9 cellular contexts compared by ENCODE assay signal in genomic region chr10:70575874-70576802, GRCh38. TPM values are rescaled to one million over a fixed set of nuclear protein-coding genes. Genes with fewer than 3 reads are reported as not detected.
DNase-seq lines count a peak whose midpoint lies in the region; ATAC-seq, FAIRE-seq and TF ChIP-seq lines count a peak whose summit lies in the region.
"Had no signal": no experiment of that assay in that cellular context is flagged by ENCODE, and none has a peak within 500 bp of the region (broad histone marks: within the 10 kb centered on the region; RNA-seq: fewer than 3 reads in every experiment).

No MANE protein-coding gene starts in this region.

- in situ Hi-C loops in G401 (cut with HindIII; ENCODE audit: low sequenced_read_pairs), result no loop called here

- ATAC-seq in HG02610 (IDR thresholded peaks at IDR 0.05; ENCODE audit: unreplicated experiment), result peak; percentile 35
- peak; percentile 50 to 75 (median 66) for ATAC-seq in right lobe of liver

- TF ChIP-seq POLR2A in GM12891 (IDR thresholded peaks at IDR 0.05; ENCODE audit: low read depth, low read length) (no peak), NB4 (IDR thresholded peaks at IDR 0.05; ENCODE audit: extremely low read depth, insufficient read length) (no peak), right lobe of liver (IDR thresholded peaks at IDR 0.05) (no peak)

- no peaks in the 10 kb centered on the region for H3K9me3 ChIP-seq in right lobe of liver

- intact Hi-C loops in right lobe of liver (cut with DNase I), result no loop called here

- DNase-seq in AG08395 (ENCODE audit: low spot score) (peak; percentile 45), GM12891 (ENCODE audit: insufficient read length, low spot score) (no peak), NB4 (ENCODE audit: low read depth) (peak; percentile 98), right lobe of liver (peak in 1 of 3 donors; percentile 29), RKO (ENCODE audit: low spot score) (no peak), G401 (ENCODE audit: low spot score) (no peak)
- DNase-seq in activated naive CD8-positive, alpha-beta T cell treated with anti-CD3 and anti-CD28 coated beads for 36 hours, result no peak

- WGBS in right lobe of liver (ENCODE audit: insufficient coverage, low coverage, low lambda C conversion rate, missing lambda C conversion rate), result 34% methylated on average over 9 of the region's 12 CpGs

- peaks cover 2% of the 10 kb centered on the region for H3K9me3 Mint-ChIP-seq in activated naive CD8-positive, alpha-beta T cell treated with anti-CD3 and anti-CD28 coated beads for 36 hours

- H3K36me3 ChIP-seq in right lobe of liver, result no peaks in the 10 kb centered on the region

- H3K27me3 ChIP-seq in right lobe of liver, result no peaks in the 10 kb centered on the region

- H3K27me3 Mint-ChIP-seq in activated naive CD8-positive, alpha-beta T cell treated with anti-CD3 and anti-CD28 coated beads for 36 hours, result no peaks in the 10 kb centered on the region

- H3K4me3 ChIP-seq in NB4 (ENCODE audit: low read depth, low read length) (peak overlapping the region; percentile 42), right lobe of liver (no peak overlapping the region)

- H3K27ac ChIP-seq in right lobe of liver, result no peak overlapping the region

- TF ChIP-seq CTCF in NB4 (IDR thresholded peaks at IDR 0.05; ENCODE audit: low read depth, low read length) (no peak), right lobe of liver (IDR thresholded peaks at IDR 0.05) (no peak)

- peaks cover 2% of the 10 kb centered on the region for H3K36me3 Mint-ChIP-seq in activated naive CD8-positive, alpha-beta T cell treated with anti-CD3 and anti-CD28 coated beads for 36 hours

- H3K4me3 Mint-ChIP-seq in activated naive CD8-positive, alpha-beta T cell treated with anti-CD3 and anti-CD28 coated beads for 36 hours, result no peak overlapping the region

- peaks cover 47% of the 10 kb centered on the region for H3K4me1 Mint-ChIP-seq in activated naive CD8-positive, alpha-beta T cell treated with anti-CD3 and anti-CD28 coated beads for 36 hours

- FAIRE-seq in GM12891 (lab: Jason Lieb, UNC), result peak; percentile 95

- peaks cover 0 to 5% (median 0%) of the 10 kb centered on the region in 4 donors for H3K4me1 ChIP-seq in right lobe of liver

- peak overlapping the region; percentile 51 for H3K27ac Mint-ChIP-seq in activated naive CD8-positive, alpha-beta T cell treated with anti-CD3 and anti-CD28 coated beads for 36 hours

TF ChIP-seq in GM12891, 5 proteins besides CTCF, POLR2A, EP300 and RAD21:
- peak; percentile 33; the same call in 1 of the 2 replicates for TF ChIP-seq POU2F2 (IDR thresholded peaks at IDR 0.05; ENCODE audit: low read depth, low read length)
- 0 out of 2 replicates have a peak, but pooled peaks have one; percentile 37 for TF ChIP-seq POLR2AphosphoS5 (IDR thresholded peaks at IDR 0.05; ENCODE audit: low read depth, low read length)
- TF ChIP-seq SPI1 (IDR thresholded peaks at IDR 0.05; ENCODE audit: low read depth, low read length), result no peak
- TF ChIP-seq PAX5 (IDR thresholded peaks at IDR 0.05; ENCODE audit: insufficient read depth, low read length, severe bottlenecking), result no peak
- no peak for TF ChIP-seq TAF1 (IDR thresholded peaks at IDR 0.05; ENCODE audit: low read depth, low read length)

RNA-seq across cellular contexts. Expression of gene PRF1, which starts 26.4 kb away (rescaled TPM):
- polyA plus RNA-seq in GM12891 (2012; ENCODE audit: low read depth, missing spikeins), result 13.2 TPM
- 10 to 100 TPM; 44.7 to 46.9 TPM for total RNA-seq in activated naive CD8-positive, alpha-beta T cell treated with anti-CD3 and anti-CD28 coated beads for 36 hours
- total RNA-seq in right lobe of liver, result 1 to 10 TPM; 1.7 to 6.5 (median 3.1) TPM
- total RNA-seq in G401 (2014; rRNA removed; shearing (Covaris generic)), result not detected in 2 replicates
- total RNA-seq: glomerular endothelial cell had no signal

Comparison
In these comparisons a context has a peak if more than half of its experiments do, and no peak if none do; other contexts are left out.
1. DNase-seq: peak in AG08395 (single experiment) and NB4 (single experiment); none in GM12891 (single experiment), activated naive CD8-positive, alpha-beta T cell treated with anti-CD3 and anti-CD28 coated beads for 36 hours (single experiment), RKO (single experiment) and G401 (single experiment).
2. RNA of gene PRF1, which starts 26.4 kb away (total RNA-seq): 44.7 to 46.9 TPM in activated naive CD8-positive, alpha-beta T cell treated with anti-CD3 and anti-CD28 coated beads for 36 hours; 1.7 to 6.5 TPM in right lobe of liver and not detected in G401; every median in the first group is over 4 times any median in the second.